In genomic region chr15:68444336-68444735, GRCh38 we compare ENCODE assay signal across 34 cellular contexts.
"Had no signal": no experiment of that assay in that cellular context is flagged by ENCODE, and none has a peak within 500 bp of the region (broad histone marks: within the 10 kb centered on the region; RNA-seq: fewer than 3 reads in every experiment).

No MANE protein-coding gene starts in this region.

- H3K36me3 ChIP-seq: MG63 had no signal

- DNase-seq: Karpas-422, Kasumi-1, MG63, MM.1S, MV-4-11, NCI-H1048, NCI-H1092, NCI-H1092 treated with DMSO at 0.1 percent for 48 hours, NCI-H1105, NCI-H1105 treated with DMSO at 0.1 percent for 48 hours, NCI-H1417, NCI-H1417 treated with DMSO at 0.1 percent for 48 hours, NCI-H1436, NCI-H1436 treated with DMSO at 0.1 percent for 48 hours, NCI-H146, NCI-H1694, NCI-H1694 treated with DMSO at 0.1 percent for 48 hours, NCI-H187, NCI-H187 treated with DMSO at 0.1 percent for 48 hours, NCI-H1930, NCI-H2029, NCI-H2029 treated with DMSO at 0.1 percent for 48 hours, NCI-H2081, NCI-H2081 treated with DMSO at 0.1 percent for 48 hours, NCI-H2107, NCI-H2171, NCI-H2171 treated with DMSO at 0.1 percent for 48 hours, NCI-H2227 treated with DMSO at 0.1 percent for 48 hours, NCI-H226, NCI-H345, NCI-H446, NCI-H446 treated with DMSO at 0.1 percent for 48 hours, NCI-H510A, NCI-H510A treated with DMSO at 0.1 percent for 48 hours had no signal

- H3K4me3 ChIP-seq: MG63 had no signal
